ENCODE assay signal across 1 cellular context in genomic region chr22:19577422-19577966, GRCh38.
TF ChIP-seq lines count a peak whose summit lies in the region.

No MANE protein-coding gene starts in this region.

TF ChIP-seq in HepG2, 621 proteins besides CTCF, POLR2A, EP300 and RAD21 (continued from another document):
- no peak for TF ChIP-seq SKI (IDR thresholded peaks at IDR 0.05; ENCODE audit: partially characterized antibody)
- TF ChIP-seq TBP (CRISPR knock-in tag; IDR thresholded peaks at IDR 0.05) = no peak
- TF ChIP-seq, protein P1, sequence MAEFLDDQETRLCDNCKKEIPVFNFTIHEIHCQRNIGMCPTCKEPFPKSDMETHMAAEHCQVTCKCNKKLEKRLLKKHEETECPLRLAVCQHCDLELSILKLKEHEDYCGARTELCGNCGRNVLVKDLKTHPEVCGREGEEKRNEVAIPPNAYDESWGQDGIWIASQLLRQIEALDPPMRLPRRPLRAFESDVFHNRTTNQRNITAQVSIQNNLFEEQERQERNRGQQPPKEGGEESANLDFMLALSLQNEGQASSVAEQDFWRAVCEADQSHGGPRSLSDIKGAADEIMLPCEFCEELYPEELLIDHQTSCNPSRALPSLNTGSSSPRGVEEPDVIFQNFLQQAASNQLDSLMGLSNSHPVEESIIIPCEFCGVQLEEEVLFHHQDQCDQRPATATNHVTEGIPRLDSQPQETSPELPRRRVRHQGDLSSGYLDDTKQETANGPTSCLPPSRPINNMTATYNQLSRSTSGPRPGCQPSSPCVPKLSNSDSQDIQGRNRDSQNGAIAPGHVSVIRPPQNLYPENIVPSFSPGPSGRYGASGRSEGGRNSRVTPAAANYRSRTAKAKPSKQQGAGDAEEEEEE (CRISPR knock-in tag; IDR thresholded peaks at IDR 0.05; ENCODE audit: borderline replicate concordance) = no peak
- no peak for TF ChIP-seq MAZ (IDR thresholded peaks at IDR 0.05; ENCODE audit: borderline replicate concordance, low read depth, low read length)
- no peak for TF ChIP-seq MAZ (CRISPR knock-in tag; IDR thresholded peaks at IDR 0.05; ENCODE audit: low read depth)
- TF ChIP-seq MXI1 (IDR thresholded peaks at IDR 0.05; ENCODE audit: borderline replicate concordance, low read depth, low read length) = no peak
- TF ChIP-seq ZNF839 (CRISPR knock-in tag; IDR thresholded peaks at IDR 0.05; ENCODE audit: borderline replicate concordance) = no peak
- TF ChIP-seq ZNF501 (CRISPR knock-in tag; IDR thresholded peaks at IDR 0.05) = no peak
- no peak for TF ChIP-seq MIER2 (CRISPR knock-in tag; IDR thresholded peaks at IDR 0.05)
- TF ChIP-seq, protein P2, sequence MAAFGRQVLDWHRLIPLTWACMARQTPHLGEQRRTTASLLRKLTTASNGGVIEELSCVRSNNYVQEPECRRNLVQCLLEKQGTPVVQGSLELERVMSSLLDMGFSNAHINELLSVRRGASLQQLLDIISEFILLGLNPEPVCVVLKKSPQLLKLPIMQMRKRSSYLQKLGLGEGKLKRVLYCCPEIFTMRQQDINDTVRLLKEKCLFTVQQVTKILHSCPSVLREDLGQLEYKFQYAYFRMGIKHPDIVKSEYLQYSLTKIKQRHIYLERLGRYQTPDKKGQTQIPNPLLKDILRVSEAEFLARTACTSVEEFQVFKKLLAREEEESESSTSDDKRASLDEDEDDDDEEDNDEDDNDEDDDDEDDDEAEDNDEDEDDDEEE (CRISPR knock-in tag; IDR thresholded peaks at IDR 0.05) = no peak
